Comparison of ENCODE assay signal across 20 cellular contexts in genomic region chr6:79702701-79703100, GRCh38.
DNase-seq lines count a peak whose midpoint lies in the region; ATAC-seq, FAIRE-seq and TF ChIP-seq lines count a peak whose summit lies in the region.
"Had no signal": no experiment of that assay in that cellular context is flagged by ENCODE, and none has a peak within 500 bp of the region (broad histone marks: within the 10 kb centered on the region; RNA-seq: fewer than 3 reads in every experiment).

No MANE protein-coding gene starts in this region.

- peak overlapping the region; percentile 65 for H3K27ac Mint-ChIP-seq in activated T-cell treated with anti-CD3 and anti-CD28 coated beads, Interleukin-2, amount 50 U/mL, for 72 hours

- H3K27me3 Mint-ChIP-seq in activated T-cell treated with anti-CD3 and anti-CD28 coated beads, Interleukin-2, amount 50 U/mL, for 72 hours (ENCODE audit: low read depth): no peaks in the 10 kb centered on the region

- H3K4me3 Mint-ChIP-seq in activated T-cell treated with anti-CD3 and anti-CD28 coated beads, Interleukin-2, amount 50 U/mL, for 72 hours: peak overlapping the region; percentile 61 to 64

- no peaks in the 10 kb centered on the region for H3K9me3 ChIP-seq in gastrocnemius medialis
- H3K9me3 ChIP-seq: right atrium auricular region, SJSA1, stomach, upper lobe of left lung had no signal

- in situ Hi-C loops in gastrocnemius medialis (cut with MboI; ENCODE audit: low sequenced_read_pairs in 4 of 4): no loop called here

- H3K9me3 Mint-ChIP-seq in activated T-cell treated with anti-CD3 and anti-CD28 coated beads, Interleukin-2, amount 50 U/mL, for 72 hours: no peaks in the 10 kb centered on the region

- no peaks in the 10 kb centered on the region for H3K4me1 ChIP-seq in gastrocnemius medialis
- H3K4me1 ChIP-seq: right atrium auricular region, SJSA1, stomach, upper lobe of left lung had no signal

- H3K36me3 Mint-ChIP-seq in activated T-cell treated with anti-CD3 and anti-CD28 coated beads, Interleukin-2, amount 50 U/mL, for 72 hours (ENCODE audit: insufficient read depth in 2 of 2): no peaks in the 10 kb centered on the region

- intact Hi-C loops in gastrocnemius medialis (cut with DNase I; ENCODE audit: low total_unique reads): no loop called here

- FAIRE-seq in GM12892 (lab: Jason Lieb, UNC): peak; percentile 78
- FAIRE-seq: astrocyte, colon, endometrium had no signal

- TF ChIP-seq CTCF in GM10266 (IDR thresholded peaks at IDR 0.05; ENCODE audit: control insufficient read depth, insufficient read depth, low read depth, missing control alignments) (no peak), gastrocnemius medialis (IDR thresholded peaks at IDR 0.05 in 4 of 5, conservative IDR thresholded peaks at IDR 0.05 in 1 of 5) (no peak)

- DNase-seq in Ammon's horn (ENCODE audit: low spot score) (peak; percentile 45), GM12892 (ENCODE audit: insufficient read length) (no peak), GM10266 (ENCODE audit: extremely low spot score) (no peak), DMS153 treated with DMSO at 0.1 percent for 48 hours (lab: John Stamatoyannopoulos, UW; ENCODE audit: unreplicated experiment) (no peak), gastrocnemius medialis (no peak)
- DNase-seq in activated T-cell treated with anti-CD3 and anti-CD28 coated beads, Interleukin-2, amount 50 U/mL, for 72 hours: peak; percentile 39 to 40
- no peak for DNase-seq in effector CD8-positive, alpha-beta T cell (lab: John Stamatoyannopoulos, UW)
- DNase-seq: activated CD4-positive, CD25-positive, alpha-beta regulatory T cell; IMR-90; NCI-H187; NCI-H226; occipital lobe; stomach; upper lobe of left lung had no signal

- peaks cover 5% of the 10 kb centered on the region for H3K4me1 Mint-ChIP-seq in activated T-cell treated with anti-CD3 and anti-CD28 coated beads, Interleukin-2, amount 50 U/mL, for 72 hours (ENCODE audit: low read depth)

- no peak for TF ChIP-seq POLR2A in GM12892 (IDR thresholded peaks at IDR 0.05; ENCODE audit: low read depth, low read length)
- TF ChIP-seq POLR2A in gastrocnemius medialis (IDR thresholded peaks at IDR 0.05): no peak

- no peaks in the 10 kb centered on the region for H3K27me3 ChIP-seq in layer of hippocampus (ENCODE audit: control insufficient read depth, insufficient read depth, low read length)
- H3K27me3 ChIP-seq in gastrocnemius medialis: no peaks in the 10 kb centered on the region
- H3K27me3 ChIP-seq: right atrium auricular region, SJSA1, stomach, upper lobe of left lung had no signal

- H3K4me3 ChIP-seq in gastrocnemius medialis: no peak overlapping the region
- H3K4me3 ChIP-seq: right atrium auricular region, SJSA1, stomach, upper lobe of left lung had no signal

- peaks cover 0 to 4% of the 10 kb centered on the region in 2 donors for H3K36me3 ChIP-seq in gastrocnemius medialis
- H3K36me3 ChIP-seq: SJSA1 had no signal

- peak; percentile 93 to 94 for ATAC-seq in activated T-cell treated with anti-CD3 and anti-CD28 coated beads, Interleukin-2, amount 50 U/mL, for 72 hours (replicated peaks in 1 of 2)
- ATAC-seq in gastrocnemius medialis: no peak

- H3K27ac ChIP-seq in layer of hippocampus (ENCODE audit: low read depth, low read length): peak overlapping the region; percentile 32
- H3K27ac ChIP-seq in gastrocnemius medialis: no peak overlapping the region
- H3K27ac ChIP-seq: right atrium auricular region, SJSA1, stomach, upper lobe of left lung had no signal

Comparison
In these comparisons a context has a peak if more than half of its experiments do, and no peak if none do; other contexts are left out.
1. DNase-seq: peak in Ammon's horn (single experiment) and activated T-cell treated with anti-CD3 and anti-CD28 coated beads, Interleukin-2, amount 50 U/mL, for 72 hours (2 of 2); none in GM12892 (single experiment), GM10266 (single experiment), effector CD8-positive, alpha-beta T cell (single experiment), DMS153 treated with DMSO at 0.1 percent for 48 hours (single experiment) and gastrocnemius medialis (0 of 2).
2. ATAC-seq: peak in activated T-cell treated with anti-CD3 and anti-CD28 coated beads, Interleukin-2, amount 50 U/mL, for 72 hours (2 of 2); none in gastrocnemius medialis (0 of 2).